In the genomic region with DNA sequence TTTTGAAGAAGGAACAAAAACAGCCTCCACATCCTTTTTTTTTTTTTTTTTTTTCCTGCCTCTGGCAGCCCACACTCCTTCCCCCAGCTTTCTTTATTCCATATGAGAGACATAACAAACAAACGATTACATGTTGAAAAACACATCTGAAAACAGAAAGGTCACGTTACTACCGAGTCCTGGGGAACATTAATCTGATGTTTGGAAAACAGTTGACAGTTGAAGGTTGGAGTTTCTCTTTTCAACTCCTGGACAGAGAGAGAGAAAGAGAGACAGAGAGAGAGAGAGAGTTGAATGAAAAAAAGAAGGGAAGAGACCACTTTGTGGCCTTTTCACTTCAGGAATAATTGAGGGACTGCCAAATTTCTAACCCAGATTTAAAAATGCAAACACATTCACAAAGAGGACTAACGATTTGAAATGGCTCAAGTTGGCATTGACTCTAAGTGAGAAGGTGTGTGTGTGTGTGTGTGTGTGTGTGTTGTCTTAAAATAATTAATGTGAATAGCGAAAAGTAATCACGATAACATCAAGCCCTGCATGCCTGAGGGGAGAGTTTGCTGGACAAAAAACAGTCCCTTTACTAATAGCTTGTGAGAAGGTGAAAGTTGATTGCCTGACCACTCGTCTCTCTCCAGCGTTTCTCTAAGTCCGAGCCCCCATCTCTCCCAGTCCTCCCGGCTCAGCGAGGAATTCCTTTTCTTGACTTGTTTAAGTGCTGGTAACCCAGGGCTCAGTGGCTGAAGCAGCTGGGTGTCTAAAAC, we compare ENCODE assay signal across 1 cellular context.
TF ChIP-seq lines count a peak whose summit lies in the region.

No MANE protein-coding gene starts in this region.

TF ChIP-seq in SK-N-SH, 30 proteins besides CTCF, POLR2A, EP300 and RAD21 (continued from another document):
- TF ChIP-seq, protein P1, sequence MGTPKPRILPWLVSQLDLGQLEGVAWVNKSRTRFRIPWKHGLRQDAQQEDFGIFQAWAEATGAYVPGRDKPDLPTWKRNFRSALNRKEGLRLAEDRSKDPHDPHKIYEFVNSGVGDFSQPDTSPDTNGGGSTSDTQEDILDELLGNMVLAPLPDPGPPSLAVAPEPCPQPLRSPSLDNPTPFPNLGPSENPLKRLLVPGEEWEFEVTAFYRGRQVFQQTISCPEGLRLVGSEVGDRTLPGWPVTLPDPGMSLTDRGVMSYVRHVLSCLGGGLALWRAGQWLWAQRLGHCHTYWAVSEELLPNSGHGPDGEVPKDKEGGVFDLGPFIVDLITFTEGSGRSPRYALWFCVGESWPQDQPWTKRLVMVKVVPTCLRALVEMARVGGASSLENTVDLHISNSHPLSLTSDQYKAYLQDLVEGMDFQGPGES (IDR thresholded peaks at IDR 0.05; ENCODE audit: low read depth, low read length): no peak
- TF ChIP-seq JUND (IDR thresholded peaks at IDR 0.05): no peak
- TF ChIP-seq, protein P2, sequence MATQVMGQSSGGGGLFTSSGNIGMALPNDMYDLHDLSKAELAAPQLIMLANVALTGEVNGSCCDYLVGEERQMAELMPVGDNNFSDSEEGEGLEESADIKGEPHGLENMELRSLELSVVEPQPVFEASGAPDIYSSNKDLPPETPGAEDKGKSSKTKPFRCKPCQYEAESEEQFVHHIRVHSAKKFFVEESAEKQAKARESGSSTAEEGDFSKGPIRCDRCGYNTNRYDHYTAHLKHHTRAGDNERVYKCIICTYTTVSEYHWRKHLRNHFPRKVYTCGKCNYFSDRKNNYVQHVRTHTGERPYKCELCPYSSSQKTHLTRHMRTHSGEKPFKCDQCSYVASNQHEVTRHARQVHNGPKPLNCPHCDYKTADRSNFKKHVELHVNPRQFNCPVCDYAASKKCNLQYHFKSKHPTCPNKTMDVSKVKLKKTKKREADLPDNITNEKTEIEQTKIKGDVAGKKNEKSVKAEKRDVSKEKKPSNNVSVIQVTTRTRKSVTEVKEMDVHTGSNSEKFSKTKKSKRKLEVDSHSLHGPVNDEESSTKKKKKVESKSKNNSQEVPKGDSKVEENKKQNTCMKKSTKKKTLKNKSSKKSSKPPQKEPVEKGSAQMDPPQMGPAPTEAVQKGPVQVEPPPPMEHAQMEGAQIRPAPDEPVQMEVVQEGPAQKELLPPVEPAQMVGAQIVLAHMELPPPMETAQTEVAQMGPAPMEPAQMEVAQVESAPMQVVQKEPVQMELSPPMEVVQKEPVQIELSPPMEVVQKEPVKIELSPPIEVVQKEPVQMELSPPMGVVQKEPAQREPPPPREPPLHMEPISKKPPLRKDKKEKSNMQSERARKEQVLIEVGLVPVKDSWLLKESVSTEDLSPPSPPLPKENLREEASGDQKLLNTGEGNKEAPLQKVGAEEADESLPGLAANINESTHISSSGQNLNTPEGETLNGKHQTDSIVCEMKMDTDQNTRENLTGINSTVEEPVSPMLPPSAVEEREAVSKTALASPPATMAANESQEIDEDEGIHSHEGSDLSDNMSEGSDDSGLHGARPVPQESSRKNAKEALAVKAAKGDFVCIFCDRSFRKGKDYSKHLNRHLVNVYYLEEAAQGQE (IDR thresholded peaks at IDR 0.05; ENCODE audit: low read depth, low read length): no peak
- peak; percentile 42; the same call in 1 of the 2 replicates for TF ChIP-seq TCF12 (IDR thresholded peaks at IDR 0.05)
- no peak for TF ChIP-seq GABPA (IDR thresholded peaks at IDR 0.05; ENCODE audit: low read depth)
- TF ChIP-seq, protein P3, sequence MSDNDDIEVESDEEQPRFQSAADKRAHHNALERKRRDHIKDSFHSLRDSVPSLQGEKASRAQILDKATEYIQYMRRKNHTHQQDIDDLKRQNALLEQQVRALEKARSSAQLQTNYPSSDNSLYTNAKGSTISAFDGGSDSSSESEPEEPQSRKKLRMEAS (IDR thresholded peaks at IDR 0.05; ENCODE audit: low read depth): no peak
- TF ChIP-seq TAF1 (IDR thresholded peaks at IDR 0.05; ENCODE audit: borderline replicate concordance, low read depth, low read length): no peak
- TF ChIP-seq, protein P4, sequence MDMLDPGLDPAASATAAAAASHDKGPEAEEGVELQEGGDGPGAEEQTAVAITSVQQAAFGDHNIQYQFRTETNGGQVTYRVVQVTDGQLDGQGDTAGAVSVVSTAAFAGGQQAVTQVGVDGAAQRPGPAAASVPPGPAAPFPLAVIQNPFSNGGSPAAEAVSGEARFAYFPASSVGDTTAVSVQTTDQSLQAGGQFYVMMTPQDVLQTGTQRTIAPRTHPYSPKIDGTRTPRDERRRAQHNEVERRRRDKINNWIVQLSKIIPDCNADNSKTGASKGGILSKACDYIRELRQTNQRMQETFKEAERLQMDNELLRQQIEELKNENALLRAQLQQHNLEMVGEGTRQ (IDR thresholded peaks at IDR 0.05; ENCODE audit: borderline replicate concordance, low read depth, low read length): no peak
- TF ChIP-seq SIN3A (IDR thresholded peaks at IDR 0.05; ENCODE audit: borderline replicate concordance, low read depth, low read length): no peak
- TF ChIP-seq, protein P5, sequence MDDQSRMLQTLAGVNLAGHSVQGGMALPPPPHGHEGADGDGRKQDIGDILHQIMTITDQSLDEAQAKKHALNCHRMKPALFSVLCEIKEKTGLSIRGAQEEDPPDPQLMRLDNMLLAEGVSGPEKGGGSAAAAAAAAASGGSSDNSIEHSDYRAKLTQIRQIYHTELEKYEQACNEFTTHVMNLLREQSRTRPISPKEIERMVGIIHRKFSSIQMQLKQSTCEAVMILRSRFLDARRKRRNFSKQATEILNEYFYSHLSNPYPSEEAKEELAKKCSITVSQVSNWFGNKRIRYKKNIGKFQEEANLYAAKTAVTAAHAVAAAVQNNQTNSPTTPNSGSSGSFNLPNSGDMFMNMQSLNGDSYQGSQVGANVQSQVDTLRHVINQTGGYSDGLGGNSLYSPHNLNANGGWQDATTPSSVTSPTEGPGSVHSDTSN (IDR thresholded peaks at IDR 0.05): no peak; the same call in 1 of the 2 replicates
- no peak for TF ChIP-seq YY1 (IDR thresholded peaks at IDR 0.05; ENCODE audit: low read depth)
- no peak for TF ChIP-seq ELF1 (IDR thresholded peaks at IDR 0.05)
- TF ChIP-seq RXRA (IDR thresholded peaks at IDR 0.05; ENCODE audit: borderline replicate concordance, low read depth): no peak
- TF ChIP-seq, protein P6, sequence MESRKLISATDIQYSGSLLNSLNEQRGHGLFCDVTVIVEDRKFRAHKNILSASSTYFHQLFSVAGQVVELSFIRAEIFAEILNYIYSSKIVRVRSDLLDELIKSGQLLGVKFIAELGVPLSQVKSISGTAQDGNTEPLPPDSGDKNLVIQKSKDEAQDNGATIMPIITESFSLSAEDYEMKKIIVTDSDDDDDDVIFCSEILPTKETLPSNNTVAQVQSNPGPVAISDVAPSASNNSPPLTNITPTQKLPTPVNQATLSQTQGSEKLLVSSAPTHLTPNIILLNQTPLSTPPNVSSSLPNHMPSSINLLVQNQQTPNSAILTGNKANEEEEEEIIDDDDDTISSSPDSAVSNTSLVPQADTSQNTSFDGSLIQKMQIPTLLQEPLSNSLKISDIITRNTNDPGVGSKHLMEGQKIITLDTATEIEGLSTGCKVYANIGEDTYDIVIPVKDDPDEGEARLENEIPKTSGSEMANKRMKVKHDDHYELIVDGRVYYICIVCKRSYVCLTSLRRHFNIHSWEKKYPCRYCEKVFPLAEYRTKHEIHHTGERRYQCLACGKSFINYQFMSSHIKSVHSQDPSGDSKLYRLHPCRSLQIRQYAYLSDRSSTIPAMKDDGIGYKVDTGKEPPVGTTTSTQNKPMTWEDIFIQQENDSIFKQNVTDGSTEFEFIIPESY (IDR thresholded peaks at IDR 0.05; ENCODE audit: borderline replicate concordance, low read depth): no peak
TF ChIP-seq in SK-N-SH: peak in this region for 5.
